ENCODE assay signal across 8 cellular contexts in the genomic region with DNA sequence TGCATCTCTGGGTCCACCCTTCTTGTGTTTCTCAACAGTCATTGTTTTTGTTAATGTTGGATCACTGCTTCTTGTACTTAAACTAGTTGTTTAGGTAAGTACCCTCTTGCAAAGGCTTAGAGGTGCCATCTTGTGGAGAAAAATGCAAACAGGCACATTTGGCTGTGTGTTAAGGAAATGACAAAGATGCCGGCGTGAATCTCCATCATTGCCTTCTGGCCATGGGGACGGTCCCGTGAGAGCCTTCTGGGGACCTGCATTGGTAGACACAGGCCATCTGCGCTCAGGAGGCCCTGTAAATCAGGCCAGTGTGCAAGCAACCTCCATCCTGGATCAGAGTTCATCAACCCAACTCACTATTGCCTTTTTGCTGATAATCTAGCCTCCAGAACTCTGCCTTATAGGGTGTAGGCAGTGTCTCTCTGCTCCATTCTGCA.
A peak's percentile ranks its signal among the peaks of the same experiment; 100 is the strongest.
DNase-seq lines count a peak whose midpoint lies in the region; ATAC-seq and TF ChIP-seq lines count a peak whose summit lies in the region.

No MANE protein-coding gene starts in this region.

- H3K36me3 Mint-ChIP-seq in natural killer cell treated with Interleukin-12 subunit alpha and Interleukin-12 subunit beta and Interleukin-15 and Interleukin-18, amount 100 ng/mL, for 72 hours = no peaks in the 10 kb centered on the region

- H3K4me1 Mint-ChIP-seq in natural killer cell treated with Interleukin-12 subunit alpha and Interleukin-12 subunit beta and Interleukin-15 and Interleukin-18, amount 100 ng/mL, for 72 hours (ENCODE audit: low read depth in 2 of 2) = no peaks in the 10 kb centered on the region

- ATAC-seq in upper lobe of right lung (peak; percentile 79), GM18861 (IDR thresholded peaks at IDR 0.05; ENCODE audit: unreplicated experiment) (no peak)
- no peak for ATAC-seq in natural killer cell treated with Interleukin-12 subunit alpha and Interleukin-12 subunit beta and Interleukin-15 and Interleukin-18, amount 100 ng/mL, for 72 hours

- no peak overlapping the region for H3K4me3 Mint-ChIP-seq in natural killer cell treated with Interleukin-12 subunit alpha and Interleukin-12 subunit beta and Interleukin-15 and Interleukin-18, amount 100 ng/mL, for 72 hours

- peak; percentile 27 for DNase-seq in SIG-M5 treated with dmso at 0.1 percent for 504 hours (lab: John Stamatoyannopoulos, UW; ENCODE audit: unreplicated experiment)
- no peak for DNase-seq in SIG-M5 (lab: John Stamatoyannopoulos, UW)
- DNase-seq in NCI-H2107 treated with DMSO at 0.1 percent for 48 hours (lab: John Stamatoyannopoulos, UW; ENCODE audit: unreplicated experiment) = peak; percentile 19
- peak; percentile 82 for DNase-seq in astrocyte of the spinal cord (ENCODE audit: low read depth, low spot score)
- peak; percentile 59 for DNase-seq in iris pigment epithelial cell (ENCODE audit: low read depth)
- DNase-seq in upper lobe of right lung = no peak
- no peak for DNase-seq in natural killer cell treated with Interleukin-12 subunit alpha and Interleukin-12 subunit beta and Interleukin-15 and Interleukin-18, amount 100 ng/mL, for 72 hours (ENCODE audit: low spot score)

- no peaks in the 10 kb centered on the region for H3K27me3 ChIP-seq in upper lobe of right lung

- H3K27me3 Mint-ChIP-seq in natural killer cell treated with Interleukin-12 subunit alpha and Interleukin-12 subunit beta and Interleukin-15 and Interleukin-18, amount 100 ng/mL, for 72 hours = peaks cover 0 to 14% of the 10 kb centered on the region in 2 donors

- H3K4me3 ChIP-seq in astrocyte of the spinal cord (ENCODE audit: low read depth, low read length) = no peak overlapping the region
- no peak overlapping the region for H3K4me3 ChIP-seq in upper lobe of right lung

- TF ChIP-seq CTCF in astrocyte of the spinal cord (IDR thresholded peaks at IDR 0.05; ENCODE audit: low read depth, low read length) (peak; percentile 73), upper lobe of right lung (IDR thresholded peaks at IDR 0.05) (peak; percentile 57)

- no peaks in the 10 kb centered on the region for H3K36me3 ChIP-seq in upper lobe of right lung

- no peak overlapping the region for H3K27ac ChIP-seq in upper lobe of right lung

- no peak overlapping the region for H3K27ac Mint-ChIP-seq in natural killer cell treated with Interleukin-12 subunit alpha and Interleukin-12 subunit beta and Interleukin-15 and Interleukin-18, amount 100 ng/mL, for 72 hours

- H3K9me3 ChIP-seq in upper lobe of right lung = no peaks in the 10 kb centered on the region

- no peaks in the 10 kb centered on the region for H3K4me1 ChIP-seq in upper lobe of right lung

- in situ Hi-C loops in astrocyte of the spinal cord (cut with HindIII; ENCODE audit: low sequenced_read_pairs) = no loop called here

- intact Hi-C loops in upper lobe of right lung (cut with DNase I) = no loop called here

- H3K9me3 Mint-ChIP-seq in natural killer cell treated with Interleukin-12 subunit alpha and Interleukin-12 subunit beta and Interleukin-15 and Interleukin-18, amount 100 ng/mL, for 72 hours = no peaks in the 10 kb centered on the region

Comparison
In these comparisons a context has a peak if more than half of its experiments do, and no peak if none do; other contexts are left out.
1. DNase-seq: peak in SIG-M5 treated with dmso at 0.1 percent for 504 hours (single experiment), NCI-H2107 treated with DMSO at 0.1 percent for 48 hours (single experiment), astrocyte of the spinal cord (single experiment) and iris pigment epithelial cell (single experiment); none in SIG-M5 (single experiment), upper lobe of right lung (single experiment) and natural killer cell treated with Interleukin-12 subunit alpha and Interleukin-12 subunit beta and Interleukin-15 and Interleukin-18, amount 100 ng/mL, for 72 hours (single experiment).